ENCODE assay signal across 1 cellular context in the genomic region with DNA sequence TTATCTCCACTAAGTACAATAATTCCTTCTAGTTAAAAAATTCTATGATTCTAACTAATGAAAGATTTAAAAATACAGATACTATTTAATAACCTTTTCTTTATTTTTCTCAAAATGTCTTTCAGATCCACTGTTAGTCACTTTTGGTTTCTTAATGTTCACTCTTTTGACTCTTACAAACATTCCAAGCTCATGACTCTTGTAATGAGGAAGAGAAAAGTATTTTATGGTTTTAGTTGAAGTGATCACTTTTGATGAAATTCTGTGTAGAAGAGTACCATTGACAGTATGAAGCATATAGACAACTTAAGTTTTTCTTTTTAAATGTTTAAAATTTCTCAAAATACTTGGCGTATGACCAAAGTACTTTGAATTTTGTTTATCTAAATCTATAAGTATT.
TF ChIP-seq lines count a peak whose summit lies in the region.

No MANE protein-coding gene starts in this region.

TF ChIP-seq in HepG2, 621 proteins besides CTCF, POLR2A, EP300 and RAD21 (continued from another document):
- TF ChIP-seq ZNF788 (CRISPR knock-in tag; IDR thresholded peaks at IDR 0.05; ENCODE audit: borderline replicate concordance) (no peak), NFIB (CRISPR knock-in tag; IDR thresholded peaks at IDR 0.05; ENCODE audit: borderline replicate concordance) (no peak), ZBTB42 (CRISPR knock-in tag; IDR thresholded peaks at IDR 0.05) (no peak), TCF7L2 (IDR thresholded peaks at IDR 0.05; ENCODE audit: low read depth, low read length) (no peak), MAF1 (CRISPR knock-in tag; IDR thresholded peaks at IDR 0.05; ENCODE audit: borderline replicate concordance) (no peak), TBX3 (IDR thresholded peaks at IDR 0.05; ENCODE audit: borderline replicate concordance) (no peak), PHF8 (CRISPR knock-in tag; IDR thresholded peaks at IDR 0.05) (no peak), SNRNP70 (IDR thresholded peaks at IDR 0.05; ENCODE audit: low read depth, low read length) (no peak), FOXA1 (IDR thresholded peaks at IDR 0.05) (no peak), FOXA1 (CRISPR knock-in tag; IDR thresholded peaks at IDR 0.05) (no peak), SRF (IDR thresholded peaks at IDR 0.05; ENCODE audit: low read depth, low read length) (no peak), ZNF644 (CRISPR knock-in tag; IDR thresholded peaks at IDR 0.05; ENCODE audit: low read depth) (no peak), ZMYM2 (CRISPR knock-in tag; IDR thresholded peaks at IDR 0.05) (no peak)
- TF ChIP-seq, protein P1, sequence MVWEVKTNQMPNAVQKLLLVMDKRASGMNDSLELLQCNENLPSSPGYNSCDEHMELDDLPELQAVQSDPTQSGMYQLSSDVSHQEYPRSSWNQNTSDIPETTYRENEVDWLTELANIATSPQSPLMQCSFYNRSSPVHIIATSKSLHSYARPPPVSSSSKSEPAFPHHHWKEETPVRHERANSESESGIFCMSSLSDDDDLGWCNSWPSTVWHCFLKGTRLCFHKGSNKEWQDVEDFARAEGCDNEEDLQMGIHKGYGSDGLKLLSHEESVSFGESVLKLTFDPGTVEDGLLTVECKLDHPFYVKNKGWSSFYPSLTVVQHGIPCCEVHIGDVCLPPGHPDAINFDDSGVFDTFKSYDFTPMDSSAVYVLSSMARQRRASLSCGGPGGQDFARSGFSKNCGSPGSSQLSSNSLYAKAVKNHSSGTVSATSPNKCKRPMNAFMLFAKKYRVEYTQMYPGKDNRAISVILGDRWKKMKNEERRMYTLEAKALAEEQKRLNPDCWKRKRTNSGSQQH (CRISPR knock-in tag; IDR thresholded peaks at IDR 0.05; ENCODE audit: low read depth), result no peak
- TF ChIP-seq, protein P2, sequence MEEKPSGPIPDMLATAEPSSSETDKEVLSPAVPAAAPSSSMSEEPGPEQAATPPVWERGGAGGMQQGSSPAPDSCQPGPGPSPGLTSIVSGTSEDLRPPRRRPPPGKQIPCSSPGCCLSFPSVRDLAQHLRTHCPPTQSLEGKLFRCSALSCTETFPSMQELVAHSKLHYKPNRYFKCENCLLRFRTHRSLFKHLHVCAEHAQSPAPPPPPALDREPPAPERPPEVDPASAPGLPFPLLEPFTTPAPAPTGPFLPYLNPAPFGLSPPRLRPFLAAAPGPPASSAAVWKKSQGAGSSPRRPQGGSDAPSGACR (CRISPR knock-in tag; IDR thresholded peaks at IDR 0.05), result no peak
- TF ChIP-seq, protein P3, sequence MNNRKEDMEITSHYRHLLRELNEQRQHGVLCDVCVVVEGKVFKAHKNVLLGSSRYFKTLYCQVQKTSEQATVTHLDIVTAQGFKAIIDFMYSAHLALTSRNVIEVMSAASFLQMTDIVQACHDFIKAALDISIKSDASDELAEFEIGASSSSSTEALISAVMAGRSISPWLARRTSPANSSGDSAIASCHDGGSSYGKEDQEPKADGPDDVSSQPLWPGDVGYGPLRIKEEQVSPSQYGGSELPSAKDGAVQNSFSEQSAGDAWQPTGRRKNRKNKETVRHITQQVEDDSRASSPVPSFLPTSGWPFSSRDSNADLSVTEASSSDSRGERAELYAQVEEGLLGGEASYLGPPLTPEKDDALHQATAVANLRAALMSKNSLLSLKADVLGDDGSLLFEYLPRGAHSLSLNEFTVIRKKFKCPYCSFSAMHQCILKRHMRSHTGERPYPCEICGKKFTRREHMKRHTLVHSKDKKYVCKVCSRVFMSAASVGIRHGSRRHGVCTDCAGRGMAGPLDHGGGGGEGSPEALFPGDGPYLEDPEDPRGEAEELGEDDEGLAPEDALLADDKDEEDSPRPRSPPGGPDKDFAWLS (CRISPR knock-in tag; IDR thresholded peaks at IDR 0.05; ENCODE audit: borderline replicate concordance), result no peak
- TF ChIP-seq, protein P4, sequence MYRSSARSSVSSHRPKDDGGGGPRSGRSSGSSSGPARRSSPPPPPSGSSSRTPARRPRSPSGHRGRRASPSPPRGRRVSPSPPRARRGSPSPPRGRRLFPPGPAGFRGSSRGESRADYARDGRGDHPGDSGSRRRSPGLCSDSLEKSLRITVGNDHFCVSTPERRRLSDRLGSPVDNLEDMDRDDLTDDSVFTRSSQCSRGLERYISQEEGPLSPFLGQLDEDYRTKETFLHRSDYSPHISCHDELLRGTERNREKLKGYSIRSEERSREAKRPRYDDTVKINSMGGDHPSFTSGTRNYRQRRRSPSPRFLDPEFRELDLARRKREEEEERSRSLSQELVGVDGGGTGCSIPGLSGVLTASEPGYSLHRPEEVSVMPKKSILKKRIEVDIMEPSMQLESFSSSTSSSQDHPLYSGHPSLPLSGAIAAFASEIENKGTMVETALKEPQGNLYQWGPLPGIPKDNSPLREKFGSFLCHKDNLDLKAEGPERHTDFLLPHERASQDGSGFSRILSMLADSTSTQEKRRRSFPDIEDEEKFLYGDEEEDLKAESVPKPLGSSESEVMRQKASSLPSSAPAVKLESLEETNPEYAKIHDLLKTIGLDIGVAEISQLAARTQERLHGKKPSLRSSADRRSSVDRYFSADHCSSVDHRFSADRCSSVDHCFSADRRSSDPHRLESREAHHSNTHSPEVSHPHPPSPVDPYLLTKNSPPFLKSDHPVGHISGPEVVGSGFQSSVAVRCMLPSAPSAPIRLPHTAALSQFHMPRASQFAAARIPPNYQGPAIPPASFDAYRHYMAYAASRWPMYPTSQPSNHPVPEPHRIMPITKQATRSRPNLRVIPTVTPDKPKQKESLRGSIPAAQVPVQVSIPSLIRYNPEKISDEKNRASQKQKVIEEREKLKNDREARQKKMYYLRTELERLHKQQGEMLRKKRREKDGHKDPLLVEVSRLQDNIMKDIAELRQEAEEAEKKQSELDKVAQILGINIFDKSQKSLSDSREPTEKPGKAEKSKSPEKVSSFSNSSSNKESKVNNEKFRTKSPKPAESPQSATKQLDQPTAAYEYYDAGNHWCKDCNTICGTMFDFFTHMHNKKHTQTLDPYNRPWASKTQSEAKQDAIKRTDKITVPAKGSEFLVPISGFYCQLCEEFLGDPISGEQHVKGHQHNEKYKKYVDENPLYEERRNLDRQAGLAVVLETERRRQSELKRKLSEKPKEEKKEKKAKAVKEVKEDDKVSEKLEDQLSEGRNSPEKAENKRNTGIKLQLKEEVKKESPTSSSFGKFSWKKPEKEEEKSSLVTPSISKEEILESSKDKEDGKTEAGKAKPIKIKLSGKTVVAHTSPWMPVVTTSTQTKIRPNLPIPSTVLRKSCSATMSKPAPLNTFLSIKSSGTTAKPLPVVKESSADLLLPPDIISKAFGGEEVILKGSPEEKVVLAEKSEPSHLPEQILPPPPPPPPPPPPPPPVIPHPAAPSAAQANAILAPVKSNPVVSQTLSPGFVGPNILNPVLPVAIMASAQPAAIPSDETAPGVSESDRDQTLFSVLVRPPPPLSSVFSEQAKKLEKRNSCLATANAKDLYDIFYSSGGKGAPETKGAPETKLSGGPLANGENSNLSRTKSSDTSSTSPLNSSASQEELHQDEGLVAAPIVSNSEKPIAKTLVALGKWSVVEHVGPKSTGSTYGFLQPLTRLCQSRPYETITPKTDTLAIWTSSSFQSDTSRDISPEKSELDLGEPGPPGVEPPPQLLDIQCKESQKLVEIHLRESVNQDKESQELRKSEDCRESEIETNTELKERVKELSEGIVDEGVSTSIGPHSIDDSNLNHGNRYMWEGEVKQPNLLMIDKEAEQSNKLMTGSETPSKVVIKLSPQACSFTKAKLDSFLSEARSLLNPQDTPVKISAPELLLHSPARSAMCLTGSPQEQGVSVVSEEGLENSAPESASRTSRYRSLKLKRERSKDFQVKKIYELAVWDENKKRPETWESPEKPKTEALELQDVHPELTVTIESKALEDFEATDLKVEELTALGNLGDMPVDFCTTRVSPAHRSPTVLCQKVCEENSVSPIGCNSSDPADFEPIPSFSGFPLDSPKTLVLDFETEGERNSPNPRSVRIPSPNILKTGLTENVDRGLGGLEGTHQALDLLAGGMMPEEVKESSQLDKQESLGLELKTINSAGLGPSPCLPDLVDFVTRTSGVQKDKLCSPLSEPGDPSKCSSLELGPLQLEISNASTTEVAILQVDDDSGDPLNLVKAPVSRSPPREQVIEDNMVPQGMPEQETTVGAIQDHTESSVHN (CRISPR knock-in tag; IDR thresholded peaks at IDR 0.05), result no peak
TF ChIP-seq in HepG2: peak in this region for 0.
